8 cellular contexts compared by ENCODE assay signal in the genomic region with DNA sequence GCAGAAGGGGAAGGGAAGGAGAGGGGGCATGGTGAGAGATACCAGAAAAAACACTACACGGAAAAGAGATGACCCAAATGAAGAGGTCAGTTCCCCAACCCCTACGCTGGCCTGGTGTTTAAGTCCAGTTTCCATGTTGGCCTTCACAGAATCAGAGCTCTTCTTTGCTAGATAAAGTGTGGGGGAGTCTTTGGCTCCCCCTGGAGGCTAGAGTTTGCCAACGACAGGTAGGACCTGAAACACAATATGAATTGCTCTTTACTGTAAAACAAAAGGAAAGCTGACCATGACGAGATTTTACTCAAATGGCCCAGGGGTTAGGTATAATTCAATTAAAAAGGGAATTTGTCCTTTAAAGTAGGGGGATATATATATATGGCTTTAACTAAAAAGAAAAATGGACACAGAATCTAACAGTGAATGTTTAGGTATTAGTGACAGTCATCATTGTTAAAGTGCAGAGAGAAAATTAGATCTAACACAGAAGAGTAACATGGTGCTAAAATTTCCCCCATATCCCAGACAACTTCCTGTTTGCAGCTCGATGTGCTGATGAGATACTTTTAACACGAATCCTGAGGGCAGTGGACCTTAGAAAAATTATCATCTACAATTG.
DNase-seq lines count a peak whose midpoint lies in the region; ATAC-seq, FAIRE-seq and TF ChIP-seq lines count a peak whose summit lies in the region.

No MANE protein-coding gene starts in this region.

- H3K4me3 Mint-ChIP-seq in activated T-helper 17 cell treated with anti-CD3 and anti-CD28 coated beads, Interleukin-2, amount 50 U/mL, for 72 hours: peak overlapping the region; percentile 55

- no peaks in the 10 kb centered on the region for H3K9me3 ChIP-seq in smooth muscle cell (replicated peaks; ENCODE audit: low read depth)

- no peaks in the 10 kb centered on the region for H3F3A ChIP-seq in smooth muscle cell (ENCODE audit: low read depth)

- H3K36me3 Mint-ChIP-seq in activated T-helper 17 cell treated with anti-CD3 and anti-CD28 coated beads, Interleukin-2, amount 50 U/mL, for 72 hours (ENCODE audit: low read depth): no peaks in the 10 kb centered on the region

- ATAC-seq in HG03521 (IDR thresholded peaks at IDR 0.05; ENCODE audit: unreplicated experiment): peak; percentile 52
- ATAC-seq in activated T-helper 17 cell treated with anti-CD3 and anti-CD28 coated beads, Interleukin-2, amount 50 U/mL, for 72 hours (replicated peaks): peak; percentile 31
- ATAC-seq in HG02870 (IDR thresholded peaks at IDR 0.05; ENCODE audit: unreplicated experiment): no peak

- H3K27ac ChIP-seq in smooth muscle cell (ENCODE audit: low read depth): no peak overlapping the region

- H3K27me3 ChIP-seq in smooth muscle cell (ENCODE audit: low read depth): no peaks in the 10 kb centered on the region

- DNase-seq in AG20443 (ENCODE audit: low spot score) (peak; percentile 68), GM12892 (ENCODE audit: insufficient read length) (peak; percentile 46), RKO (ENCODE audit: low spot score) (peak; percentile 61), globus pallidus (ENCODE audit: low spot score) (peak; percentile 23), smooth muscle cell (lab: John Stamatoyannopoulos, UW; ENCODE audit: unreplicated experiment) (no peak)

- peaks cover 24% of the 10 kb centered on the region for H3K4me1 Mint-ChIP-seq in activated T-helper 17 cell treated with anti-CD3 and anti-CD28 coated beads, Interleukin-2, amount 50 U/mL, for 72 hours

- no peaks in the 10 kb centered on the region for H3K36me3 ChIP-seq in smooth muscle cell (ENCODE audit: low read depth)

- no peaks in the 10 kb centered on the region for H3K79me2 ChIP-seq in smooth muscle cell (ENCODE audit: low read depth)

- peak; percentile 88 for TF ChIP-seq CTCF in smooth muscle cell (IDR thresholded peaks at IDR 0.05; ENCODE audit: borderline replicate concordance, insufficient read depth, poor library complexity, severe bottlenecking)

- 34% methylated on average over 6 of the region's 6 CpGs for whole genome bisulfite sequencing in smooth muscle cell (ENCODE audit: low lambda C conversion rate)

- no peaks in the 10 kb centered on the region for H3K4me1 ChIP-seq in smooth muscle cell (ENCODE audit: low read depth)

- peak; percentile 95 for FAIRE-seq in GM12892 (lab: Jason Lieb, UNC)

- H2AFZ ChIP-seq in smooth muscle cell (ENCODE audit: low read depth): no peak overlapping the region

- H3K9me3 Mint-ChIP-seq in activated T-helper 17 cell treated with anti-CD3 and anti-CD28 coated beads, Interleukin-2, amount 50 U/mL, for 72 hours: no peaks in the 10 kb centered on the region

- TF ChIP-seq POLR2A in GM12892 (IDR thresholded peaks at IDR 0.05; ENCODE audit: low read depth, low read length): no peak

- no peak overlapping the region for H3K4me3 ChIP-seq in smooth muscle cell

- no peaks in the 10 kb centered on the region for H3K27me3 Mint-ChIP-seq in activated T-helper 17 cell treated with anti-CD3 and anti-CD28 coated beads, Interleukin-2, amount 50 U/mL, for 72 hours

- H3K27ac Mint-ChIP-seq in activated T-helper 17 cell treated with anti-CD3 and anti-CD28 coated beads, Interleukin-2, amount 50 U/mL, for 72 hours: peak overlapping the region; percentile 79

- H4K20me1 ChIP-seq in smooth muscle cell (ENCODE audit: low read depth): no peaks in the 10 kb centered on the region

- H3K9ac ChIP-seq in smooth muscle cell (ENCODE audit: low read depth): no peak overlapping the region

- H3K4me2 ChIP-seq in smooth muscle cell: no peak overlapping the region
